ENCODE assay signal across 19 cellular contexts in genomic region chr20:23415958-23416583, GRCh38. TPM values are rescaled to one million over a fixed set of nuclear protein-coding genes. Genes with fewer than 3 reads are reported as not detected.
DNase-seq lines count a peak whose midpoint lies in the region; ATAC-seq and TF ChIP-seq lines count a peak whose summit lies in the region.
"Had no signal": no experiment of that assay in that cellular context is flagged by ENCODE, and none has a peak within 500 bp of the region (broad histone marks: within the 10 kb centered on the region; RNA-seq: fewer than 3 reads in every experiment).

No MANE protein-coding gene starts in this region.

- TF ChIP-seq CTCF in left ventricle myocardium inferior (IDR thresholded peaks at IDR 0.05; ENCODE audit: borderline replicate concordance) (no peak), type B pancreatic cell (conservative IDR thresholded peaks at IDR 0.05) (no peak)

- peak overlapping the region; percentile 47 for H3K27ac ChIP-seq in left ventricle myocardium inferior (replicated peaks)

- intact Hi-C loops in left ventricle myocardium inferior (cut with micrococcal nuclease) = no loop called here
- intact Hi-C loops in left cardiac atrium (cut with DNase I) = no loop called here

- H3K9me3 Mint-ChIP-seq in immature natural killer cell (no peaks in the 10 kb centered on the region), type B pancreatic cell (no peaks in the 10 kb centered on the region)

- H3K4me3 Mint-ChIP-seq in immature natural killer cell = peak overlapping the region; percentile 59 to 84 (median 77)
- H3K4me3 Mint-ChIP-seq in type B pancreatic cell = no peak overlapping the region
- H3K4me3 Mint-ChIP-seq: T-helper 17 cell had no signal

- no peaks in the 10 kb centered on the region for H3K27me3 ChIP-seq in left ventricle myocardium inferior (ENCODE audit: low read depth)

- ATAC-seq in left cardiac atrium (no peak), GM21526 (IDR thresholded peaks at IDR 0.05; ENCODE audit: low FRiP score, unreplicated experiment) (no peak)
- ATAC-seq: mucosa of descending colon, T-helper 17 cell had no signal

- H3K27ac Mint-ChIP-seq in immature natural killer cell (peak overlapping the region; percentile 2 to 80 (median 74)), type B pancreatic cell (peak overlapping the region; percentile 48)

- H3K4me1 ChIP-seq in left ventricle myocardium inferior = peaks cover 79% of the 10 kb centered on the region

- no peaks in the 10 kb centered on the region for H3K9me3 ChIP-seq in left ventricle myocardium inferior (replicated peaks)
- H3K9me3 ChIP-seq: Caco-2, mucosa of descending colon had no signal

- no peak overlapping the region for H3K4me3 ChIP-seq in left ventricle myocardium inferior
- H3K4me3 ChIP-seq: mucosa of descending colon, skin epidermis had no signal

- peaks cover 0 to 3% (median 2%) of the 10 kb centered on the region in 3 donors for H3K27me3 Mint-ChIP-seq in immature natural killer cell (ENCODE audit: low read depth in 3 of 3)
- H3K27me3 Mint-ChIP-seq in type B pancreatic cell = no peaks in the 10 kb centered on the region
- H3K27me3 Mint-ChIP-seq: T-helper 17 cell had no signal

- peaks cover 56 to 76% of the 10 kb centered on the region in 2 donors for H3K4me1 Mint-ChIP-seq in immature natural killer cell
- H3K4me1 Mint-ChIP-seq in type B pancreatic cell (ENCODE audit: unreplicated experiment) = peaks cover 29% of the 10 kb centered on the region

- H3K36me3 Mint-ChIP-seq in immature natural killer cell (no peaks in the 10 kb centered on the region), type B pancreatic cell (peaks cover 4% of the 10 kb centered on the region)

- H3K36me3 ChIP-seq in left ventricle myocardium inferior = no peaks in the 10 kb centered on the region

- DNase-seq in left ventricle myocardium inferior (no peak), left cardiac atrium (no peak), amniotic epithelial cell (ENCODE audit: low read depth) (peak; percentile 36), immature natural killer cell (peak; percentile 54 to 61 (median 57)), type B pancreatic cell (ENCODE audit: extremely low spot score, unreplicated experiment) (no peak), NCI-H2227 treated with DMSO at 0.1 percent for 48 hours (lab: John Stamatoyannopoulos, UW) (no peak), NCI-H748 treated with DMSO at 0.1 percent for 48 hours (lab: John Stamatoyannopoulos, UW) (no peak)
- DNase-seq: activated CD4-positive, CD25-positive, alpha-beta regulatory T cell treated with anti-CD3 and anti-CD28 coated beads, Interleukin-2, amount 50 U/mL, for 72 hours; activated T-cell treated with anti-CD3 and anti-CD28 coated beads, Interleukin-2, amount 50 U/mL, for 1 hour; Caco-2; HCEC 1CT; kidney; mucosa of descending colon; stimulated activated naive CD4-positive, alpha-beta T cell treated with Interleukin-2 at 50 U/mL for 16 hours; T-helper 17 cell had no signal

RNA-seq across cellular contexts. Expression of gene NAPB, which starts 5.2 kb away (rescaled TPM):
- total RNA-seq in left ventricle myocardium inferior (5.2 TPM), left cardiac atrium (1 to 10 TPM; 4.9 to 7.2 TPM), type B pancreatic cell (ENCODE audit: low replicate concordance) (10.5 and 15.1 TPM in 2 replicates)
- polyA plus RNA-seq in immature natural killer cell = 10 to 100 TPM in 1 of 3 donors, 1 to 10 TPM in 2; 6.1 to 11.2 (median 7.0) TPM

RNA-seq across cellular contexts. Expression of gene CSTL1, which starts 23.4 kb away (rescaled TPM):
- not detected for total RNA-seq in left ventricle myocardium inferior
- not detected for total RNA-seq in left cardiac atrium
- polyA plus RNA-seq in immature natural killer cell = not detected
- total RNA-seq in type B pancreatic cell (ENCODE audit: low replicate concordance) = not detected in 2 replicates
- total RNA-seq: kidney, mucosa of descending colon, osteoblast, T-helper 17 cell, urinary bladder had no signal
- polyA plus RNA-seq: urinary bladder had no signal

RNA-seq across cellular contexts. Expression of gene CST11, which starts 36.6 kb away (rescaled TPM):
- total RNA-seq in left ventricle myocardium inferior (not detected), left cardiac atrium (not detected), type B pancreatic cell (ENCODE audit: low replicate concordance) (not detected in 2 replicates)
- polyA plus RNA-seq in immature natural killer cell = not detected
- total RNA-seq: Caco-2, kidney, mucosa of descending colon, osteoblast, T-helper 17 cell, urinary bladder had no signal
- polyA plus RNA-seq: urinary bladder had no signal

RNA-seq across cellular contexts. Expression of gene GZF1, which starts 54.1 kb away (rescaled TPM):
- total RNA-seq in left ventricle myocardium inferior (24.9 TPM), left cardiac atrium (10 to 100 TPM; 12.9 to 18.7 TPM), type B pancreatic cell (ENCODE audit: low replicate concordance) (13.4 and 14.4 TPM in 2 replicates)
- 1 to 10 TPM; 3.5 to 7.0 (median 5.5) TPM for polyA plus RNA-seq in immature natural killer cell

Comparison
In these comparisons a context has a peak if more than half of its experiments do, and no peak if none do; other contexts are left out.
1. DNase-seq: peak in amniotic epithelial cell (single experiment) and immature natural killer cell (3 of 3); none in left ventricle myocardium inferior (single experiment), left cardiac atrium (single experiment), type B pancreatic cell (single experiment), NCI-H2227 treated with DMSO at 0.1 percent for 48 hours (single experiment) and NCI-H748 treated with DMSO at 0.1 percent for 48 hours (single experiment).